In genomic region chr13:81305928-81306327, GRCh38 we compare ENCODE assay signal across 11 cellular contexts.
"Had no signal": no experiment of that assay in that cellular context is flagged by ENCODE, and none has a peak within 500 bp of the region (broad histone marks: within the 10 kb centered on the region; RNA-seq: fewer than 3 reads in every experiment).

No MANE protein-coding gene starts in this region.

- H2AFZ ChIP-seq: GM23248, GM23338 had no signal

- ATAC-seq: GM23338, HCT116 had no signal

- H3K9ac ChIP-seq: GM23248 had no signal

- H3K36me3 ChIP-seq: HAP-1 had no signal

- FAIRE-seq: H1, H54 had no signal

- H3K9me3 ChIP-seq: HAP-1 had no signal

- H3K4me1 ChIP-seq: HAP-1 had no signal

- H3K27ac ChIP-seq: GM23248 had no signal

- H3K4me3 ChIP-seq: GM23248, GM23338, HAP-1 had no signal

- H3K4me2 ChIP-seq: GM23338 had no signal

- DNase-seq: GM23248, GOT3, H7, H9, HCEC 1CT, HFFc6 had no signal
